8 cellular contexts compared by ENCODE assay signal in the genomic region with DNA sequence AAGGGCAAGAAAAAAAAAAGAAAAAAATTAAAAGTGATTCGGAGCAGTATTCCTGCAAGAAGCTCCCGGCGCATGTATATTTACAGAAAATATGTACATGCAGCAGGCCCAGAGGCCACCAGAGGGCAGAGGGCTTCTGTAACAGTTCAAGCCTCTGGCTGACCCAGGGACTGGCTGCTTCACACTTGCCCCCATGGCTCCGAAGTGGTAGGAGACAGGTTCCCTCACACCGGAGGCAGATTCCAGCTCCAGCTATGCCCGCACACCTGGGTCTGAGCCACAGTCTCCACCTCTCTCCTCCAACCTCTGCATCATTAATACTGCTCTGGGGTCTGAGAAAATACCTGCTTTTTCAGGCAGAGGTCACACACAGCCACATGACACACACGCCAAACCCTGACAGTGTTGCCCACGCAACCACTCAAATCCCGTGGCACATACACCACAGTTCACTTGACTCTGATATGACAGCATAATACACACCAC. TPM values are rescaled to one million over a fixed set of nuclear protein-coding genes. Genes with fewer than 3 reads are reported as not detected.
A peak's percentile ranks its signal among the peaks of the same experiment; 100 is the strongest.
DNase-seq lines count a peak whose midpoint lies in the region; TF ChIP-seq lines count a peak whose summit lies in the region.

No MANE protein-coding gene starts in this region.

- H3K4me3 ChIP-seq in astrocyte of the cerebellum (ENCODE audit: low read depth, low read length): no peak overlapping the region

- DNase-seq in CD14-positive monocyte (ENCODE audit: low spot score) (peak; percentile 82), HEK293T (ENCODE audit: extremely low spot score) (peak; percentile 71), SKM-1 treated with dmso at 0.1 percent for 144 hours (lab: John Stamatoyannopoulos, UW; ENCODE audit: unreplicated experiment) (peak; percentile 58), astrocyte of the cerebellum (ENCODE audit: low read depth) (peak; percentile 13), islet precursor cell (peak; percentile 88), NCI-H446 treated with DMSO at 0.1 percent for 48 hours (lab: John Stamatoyannopoulos, UW) (no peak), NCI-H2081 treated with DMSO at 0.1 percent for 48 hours (lab: John Stamatoyannopoulos, UW) (no peak)
- DNase-seq in stimulated activated naive CD4-positive, alpha-beta T cell (lab: John Stamatoyannopoulos, UW): peak in 4 of 6 experiments; percentile 19 to 45 (median 35)

- H3K9me3 Mint-ChIP-seq in CD14-positive monocyte: peaks cover 0 to 2% (median 0%) of the 10 kb centered on the region in 7 donors

- peak overlapping the region in 6 of 7 donors; percentile 43 to 82 (median 72) for H3K27ac Mint-ChIP-seq in CD14-positive monocyte

- H3K36me3 Mint-ChIP-seq in CD14-positive monocyte: peaks cover 1 to 12% of the 10 kb centered on the region in 2 donors

- CTCF ChIA-PET in HEK293T (lab: Yijun Ruan, JAX): interaction anchor here (0.6 to 1.2 kb wide), 4 partner anchors 54 to 562 kb away, joined by 3 to 4 read pairs (median 3); no protein-coding TSS in a partner anchor

- TF ChIP-seq CTCF in CD14-positive monocyte (IDR thresholded peaks at IDR 0.05) (peak; percentile 91), astrocyte of the cerebellum (IDR thresholded peaks at IDR 0.05; ENCODE audit: low read depth, low read length, missing control alignments) (peak; percentile 47)

- H3K4me3 Mint-ChIP-seq in CD14-positive monocyte: no peak overlapping the region

- H3K4me1 Mint-ChIP-seq in CD14-positive monocyte: peaks cover 42% of the 10 kb centered on the region

- peaks cover 0 to 1% (median under 1%) of the 10 kb centered on the region in 3 donors for H3K27me3 Mint-ChIP-seq in CD14-positive monocyte (ENCODE audit: low read depth in 3 of 3)

- intact Hi-C loops in CD14-positive monocyte (cut with micrococcal nuclease): loop anchor here (1.0 to 5.0 kb wide), 3 partner anchors 11 to 60 kb away; partner anchors contain the start of gene DEDD (in 1 of the 2)

- in situ Hi-C loops in astrocyte of the cerebellum (cut with HindIII; ENCODE audit: low sequenced_read_pairs): no loop called here

- POLR2A ChIA-PET in HEK293T (lab: Yijun Ruan, JAX): no interaction called here

TF ChIP-seq in HEK293T, 16 proteins besides CTCF, POLR2A, EP300 and RAD21:
- no peak for TF ChIP-seq FOXA1 (IDR thresholded peaks at IDR 0.05)

RNA-seq across cellular contexts. Expression of gene ARHGAP30, which starts 2.2 kb away (rescaled TPM):
- 100 to 1,000 TPM; 101 to 140 TPM for polyA plus RNA-seq in CD14-positive monocyte

RNA-seq across cellular contexts. Expression of gene NECTIN4, which starts 17.4 kb away (rescaled TPM):
- under 1 TPM in 1 of 2 donors, not detected in 1; 0.07 TPM for polyA plus RNA-seq in CD14-positive monocyte

RNA-seq across cellular contexts. Expression of gene USF1, which starts 26.2 kb away (rescaled TPM):
- polyA plus RNA-seq in CD14-positive monocyte: 10 to 100 TPM in 1 of 2 donors, 1 to 10 TPM in 1; 6.3 to 25.5 TPM

RNA-seq across cellular contexts. Expression of gene KLHDC9, which starts 26.2 kb away (rescaled TPM):
- polyA plus RNA-seq in CD14-positive monocyte: not detected

RNA-seq across cellular contexts. Expression of gene TSTD1, which starts 33.2 kb away (rescaled TPM):
- polyA plus RNA-seq in CD14-positive monocyte: 10 to 100 TPM; 11.8 to 20.3 TPM

Comparison
In these comparisons a context has a peak if more than half of its experiments do, and no peak if none do; other contexts are left out.
1. DNase-seq: peak in CD14-positive monocyte (single experiment), HEK293T (single experiment), SKM-1 treated with dmso at 0.1 percent for 144 hours (single experiment), astrocyte of the cerebellum (single experiment), islet precursor cell (single experiment) and stimulated activated naive CD4-positive, alpha-beta T cell (4 of 6); none in NCI-H446 treated with DMSO at 0.1 percent for 48 hours (single experiment) and NCI-H2081 treated with DMSO at 0.1 percent for 48 hours (single experiment).